ENCODE assay signal across 9 cellular contexts in the genomic region with DNA sequence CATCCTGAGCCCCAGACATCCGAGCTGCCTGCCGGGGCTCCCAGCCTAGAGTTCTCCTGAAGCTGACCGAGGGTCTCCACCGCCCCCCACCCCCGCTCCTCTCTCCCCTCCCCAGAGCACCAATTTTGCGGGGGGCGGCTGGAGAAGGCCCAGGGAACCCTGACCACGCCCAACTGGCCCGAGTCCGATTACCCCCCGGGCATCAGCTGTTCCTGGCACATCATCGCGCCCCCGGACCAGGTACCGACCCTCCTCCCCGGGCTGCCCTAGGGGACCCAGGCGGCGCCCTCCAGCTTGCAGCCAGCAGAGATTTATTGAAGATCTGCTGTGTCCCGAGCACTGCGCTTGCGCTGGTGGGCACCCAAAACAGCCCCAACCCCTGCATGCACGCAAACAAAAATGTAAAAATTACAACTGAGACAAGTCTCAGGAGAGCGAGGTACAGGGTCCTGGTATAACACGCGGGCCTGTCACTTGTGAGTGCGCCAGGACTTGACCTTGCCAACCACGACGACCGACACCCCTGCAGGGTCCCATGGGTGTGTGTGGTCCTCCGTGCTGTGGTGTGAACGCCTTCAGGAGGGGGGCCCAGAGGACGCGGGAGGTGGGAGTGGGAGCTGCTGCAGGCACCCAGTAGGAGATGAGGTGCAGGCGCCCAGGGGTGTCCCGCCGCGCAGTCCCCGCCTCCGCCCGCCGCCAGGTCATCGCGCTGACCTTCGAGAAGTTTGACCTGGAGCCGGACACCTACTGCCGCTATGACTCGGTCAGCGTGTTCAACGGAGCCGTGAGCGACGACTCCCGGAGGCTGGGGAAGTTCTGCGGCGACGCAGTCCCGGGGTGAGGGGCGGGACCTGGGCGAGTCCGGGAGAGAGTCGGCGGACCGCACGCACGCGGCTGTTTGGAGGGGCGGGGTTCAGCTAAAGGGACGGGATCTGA. TPM values are rescaled to one million over a fixed set of nuclear protein-coding genes. Genes with fewer than 3 reads are reported as not detected.
A peak's percentile ranks its signal among the peaks of the same experiment; 100 is the strongest.
DNase-seq lines count a peak whose midpoint lies in the region; ATAC-seq and TF ChIP-seq lines count a peak whose summit lies in the region.
"Had no signal": no experiment of that assay in that cellular context is flagged by ENCODE, and none has a peak within 500 bp of the region (broad histone marks: within the 10 kb centered on the region; RNA-seq: fewer than 3 reads in every experiment).

No MANE protein-coding gene starts in this region.

- TF ChIP-seq CTCF in brain (conservative IDR thresholded peaks at IDR 0.05) = no peak
- TF ChIP-seq CTCF in left lung (IDR thresholded peaks at IDR 0.05) = no peak

- H3K27ac Mint-ChIP-seq in CD4-positive, CD25-positive, alpha-beta regulatory T cell = peak overlapping the region; percentile 54 to 80 (median 66)
- peak overlapping the region in 3 of 5 experiments; percentile 43 to 80 (median 58) for H3K27ac Mint-ChIP-seq in brain

- peaks cover 19% of the 10 kb centered on the region for H3K27me3 Mint-ChIP-seq in CD4-positive, CD25-positive, alpha-beta regulatory T cell
- peaks cover 42% of the 10 kb centered on the region for H3K27me3 Mint-ChIP-seq in brain

- no peak overlapping the region for H3K27ac ChIP-seq in CD4-positive, CD25-positive, alpha-beta regulatory T cell (ENCODE audit: insufficient read depth, low read length, poor library complexity, severe bottlenecking)
- peak overlapping the region; percentile 18 to 57 for H3K27ac ChIP-seq in left lung
- H3K27ac ChIP-seq in subcutaneous abdominal adipose tissue (ENCODE audit: low read depth, low read length) = no peak overlapping the region

- H3K27me3 ChIP-seq in CD4-positive, CD25-positive, alpha-beta regulatory T cell (ENCODE audit: control insufficient read depth, insufficient read depth, low read length) = no peaks in the 10 kb centered on the region
- H3K27me3 ChIP-seq in NT2/D1 (ENCODE audit: insufficient read depth, insufficient read length) (peaks cover 6% of the 10 kb centered on the region), left lung (peaks cover 0 to 24% of the 10 kb centered on the region in 2 donors), subcutaneous abdominal adipose tissue (ENCODE audit: control insufficient read depth in 5 of 5, insufficient read depth in 4 of 5, low read length in 5 of 5) (peaks cover 0 to 5% (median 0%) of the 10 kb centered on the region in 5 donors)

- ATAC-seq in CD4-positive, CD25-positive, alpha-beta regulatory T cell (ENCODE audit: low read depth in 2 of 2) = peak in 1 of 2 donors; percentile 8
- ATAC-seq in left lung = peak; percentile 42
- ATAC-seq in GM21381 (IDR thresholded peaks at IDR 0.05; ENCODE audit: unreplicated experiment) = no peak
- ATAC-seq in HG02763 (IDR thresholded peaks at IDR 0.05; ENCODE audit: unreplicated experiment) = no peak

- H3K4me1 ChIP-seq in CD4-positive, CD25-positive, alpha-beta regulatory T cell (ENCODE audit: control insufficient read depth, insufficient read depth, low read length, poor library complexity, severe bottlenecking) = peaks cover 30% of the 10 kb centered on the region
- H3K4me1 ChIP-seq in NT2/D1 (ENCODE audit: insufficient read depth, insufficient read length) (peaks cover 5% of the 10 kb centered on the region), left lung (peaks cover 0 to 25% of the 10 kb centered on the region in 2 donors), subcutaneous abdominal adipose tissue (ENCODE audit: control insufficient read depth in 5 of 5, insufficient read depth in 5 of 5, low read length in 5 of 5) (peaks cover 0 to 38% (median 31%) of the 10 kb centered on the region in 5 donors)

- no peaks in the 10 kb centered on the region for H3K36me3 ChIP-seq in CD4-positive, CD25-positive, alpha-beta regulatory T cell (ENCODE audit: control insufficient read depth, insufficient read depth, low read length)
- H3K36me3 ChIP-seq in NT2/D1 (ENCODE audit: insufficient read depth, insufficient read length, low read length) = peaks cover 17% of the 10 kb centered on the region
- no peaks in the 10 kb centered on the region for H3K36me3 ChIP-seq in left lung
- H3K36me3 ChIP-seq in subcutaneous abdominal adipose tissue (ENCODE audit: control insufficient read depth in 5 of 5, insufficient read depth in 5 of 5, low read length in 5 of 5) = peaks cover 0 to 8% (median 0%) of the 10 kb centered on the region in 5 donors

- H3K9me3 ChIP-seq in CD4-positive, CD25-positive, alpha-beta regulatory T cell (ENCODE audit: control insufficient read depth in 2 of 2, low read length in 2 of 2) = no peaks in the 10 kb centered on the region
- no peaks in the 10 kb centered on the region for H3K9me3 ChIP-seq in NT2/D1 (ENCODE audit: insufficient read depth, low read length)
- no peaks in the 10 kb centered on the region for H3K9me3 ChIP-seq in left lung
- H3K9me3 ChIP-seq in subcutaneous abdominal adipose tissue (ENCODE audit: control insufficient read depth in 5 of 5, low read length in 5 of 5) = no peaks in the 10 kb centered on the region

- H3K9ac ChIP-seq in NT2/D1 (ENCODE audit: insufficient read length, low read depth) = peak overlapping the region; percentile 72
- H3K9ac ChIP-seq in subcutaneous abdominal adipose tissue (ENCODE audit: low read length in 5 of 5) = peak overlapping the region in 2 of 5 donors; percentile 58 to 59

- H3K9me3 Mint-ChIP-seq in CD4-positive, CD25-positive, alpha-beta regulatory T cell = peaks cover 0 to 2% (median 0%) of the 10 kb centered on the region in 7 donors
- H3K9me3 Mint-ChIP-seq in brain = no peaks in the 10 kb centered on the region

- peak; percentile 27 to 47 (median 42) for DNase-seq in CD4-positive, CD25-positive, alpha-beta regulatory T cell
- DNase-seq in NT2/D1 (ENCODE audit: low read depth, low spot score) (no peak), left lung (peak; percentile 59 to 91), amniotic stem cell (lab: John Stamatoyannopoulos, UW) (no peak)

- no peaks in the 10 kb centered on the region for H3K36me3 Mint-ChIP-seq in CD4-positive, CD25-positive, alpha-beta regulatory T cell
- H3K36me3 Mint-ChIP-seq in brain = no peaks in the 10 kb centered on the region

- intact Hi-C loops in left lung (cut with DNase I) = no loop called here

- H3K4me3 ChIP-seq in CD4-positive, CD25-positive, alpha-beta regulatory T cell (ENCODE audit: low read depth, low read length) = no peak overlapping the region
- peak overlapping the region; percentile 53 for H3K4me3 ChIP-seq in NT2/D1 (ENCODE audit: insufficient read length, low read depth)
- H3K4me3 ChIP-seq in left lung = peak overlapping the region; percentile 54 to 74
- peak overlapping the region in 4 of 5 donors; percentile 65 to 72 (median 67) for H3K4me3 ChIP-seq in subcutaneous abdominal adipose tissue (ENCODE audit: low read depth in 1 of 5, low read length in 5 of 5)

- H3K4me1 Mint-ChIP-seq in CD4-positive, CD25-positive, alpha-beta regulatory T cell = peaks cover 4 to 31% (median 11%) of the 10 kb centered on the region in 4 donors
- H3K4me1 Mint-ChIP-seq in brain = peaks cover 42% of the 10 kb centered on the region

- H3K4me3 Mint-ChIP-seq in CD4-positive, CD25-positive, alpha-beta regulatory T cell = peak overlapping the region; percentile 82 to 93 (median 88)
- peak overlapping the region; percentile 84 to 91 (median 85) for H3K4me3 Mint-ChIP-seq in brain

RNA-seq across cellular contexts. Expression of a gene that starts 3.1 kb away (rescaled TPM):
- 2.8 TPM for total RNA-seq in CD4-positive, CD25-positive, alpha-beta regulatory T cell
- polyA plus RNA-seq in CD4-positive, CD25-positive, alpha-beta regulatory T cell = 1 to 10 TPM in 1 of 4 donors, under 1 TPM in 2, not detected in 1; 0.23 to 1.5 (median 0.89) TPM
- polyA plus RNA-seq in brain (ENCODE audit: insufficient read depth, low read depth, low replicate concordance) = 24.2 TPM
- total RNA-seq in left lung = 100 to 1,000 TPM; 158 to 204 TPM

RNA-seq across cellular contexts. Expression of a gene that starts 7.1 kb away (rescaled TPM):
- 13.9 TPM for total RNA-seq in CD4-positive, CD25-positive, alpha-beta regulatory T cell
- 10 to 100 TPM; 13.8 to 22.9 (median 21.9) TPM for polyA plus RNA-seq in CD4-positive, CD25-positive, alpha-beta regulatory T cell
- polyA plus RNA-seq in brain (ENCODE audit: insufficient read depth, low read depth, low replicate concordance) = 47.9 TPM
- 10 to 100 TPM; 15.7 to 18.8 TPM for total RNA-seq in left lung

RNA-seq across cellular contexts. Expression of a gene that starts 19.1 kb away (rescaled TPM):
- not detected for total RNA-seq in CD4-positive, CD25-positive, alpha-beta regulatory T cell
- polyA plus RNA-seq in CD4-positive, CD25-positive, alpha-beta regulatory T cell = under 1 TPM in 3 of 4 donors, not detected in 1; 0.21 to 0.26 (median 0.22) TPM
- polyA plus RNA-seq in brain (ENCODE audit: insufficient read depth, low read depth, low replicate concordance) = 0.53 TPM
- total RNA-seq in left lung = under 1 TPM; 0.37 to 0.44 TPM
- total RNA-seq: glomerular endothelial cell had no signal

RNA-seq across cellular contexts. Expression of a gene that starts 19.3 kb away (rescaled TPM):
- 350 TPM for total RNA-seq in CD4-positive, CD25-positive, alpha-beta regulatory T cell
- polyA plus RNA-seq in CD4-positive, CD25-positive, alpha-beta regulatory T cell = 100 to 1,000 TPM; 115 to 136 (median 126) TPM
- polyA plus RNA-seq in brain (ENCODE audit: insufficient read depth, low read depth, low replicate concordance) = 32.4 TPM
- 10 to 100 TPM; 66.5 to 86.5 TPM for total RNA-seq in left lung

RNA-seq across cellular contexts. Expression of a gene that starts 31.5 kb away (rescaled TPM):
- total RNA-seq in CD4-positive, CD25-positive, alpha-beta regulatory T cell = 47.4 TPM
- polyA plus RNA-seq in CD4-positive, CD25-positive, alpha-beta regulatory T cell = under 1 TPM in 1 of 4 donors, not detected in 3; 0.47 TPM
- 0.81 TPM for polyA plus RNA-seq in brain (ENCODE audit: insufficient read depth, low read depth, low replicate concordance)
- 1 to 10 TPM; 6.3 to 8.3 TPM for total RNA-seq in left lung

Comparison
In these comparisons a context has a peak if more than half of its experiments do, and no peak if none do; other contexts are left out.
1. DNase-seq: peak in CD4-positive, CD25-positive, alpha-beta regulatory T cell (3 of 3) and left lung (2 of 2); none in NT2/D1 (single experiment) and amniotic stem cell (single experiment).
2. H3K27ac ChIP-seq: peak in left lung (2 of 2); none in CD4-positive, CD25-positive, alpha-beta regulatory T cell (single experiment) and subcutaneous abdominal adipose tissue (single experiment).
3. RNA of a gene that starts 3.1 kb away (total RNA-seq): 158 to 204 TPM in left lung; 2.8 TPM in CD4-positive, CD25-positive, alpha-beta regulatory T cell (single experiment); every median in the first group is over 10 times any median in the second.